In genomic region chr19:44903216-44903601, GRCh38 we compare ENCODE assay signal across 16 cellular contexts. TPM values are rescaled to one million over a fixed set of nuclear protein-coding genes. Genes with fewer than 3 reads are reported as not detected.
"Had no signal": no experiment of that assay in that cellular context is flagged by ENCODE, and none has a peak within 500 bp of the region (broad histone marks: within the 10 kb centered on the region; RNA-seq: fewer than 3 reads in every experiment).

No MANE protein-coding gene starts in this region.

- H3K27me3 Mint-ChIP-seq: progenitor cell of endocrine pancreas had no signal

- H3K27ac ChIP-seq: brain microvascular endothelial cell, esophagus squamous epithelium, sigmoid colon, stomach, thyroid gland, vagina, VCaP had no signal

- DNase-seq: esophagus squamous epithelium, occipital lobe had no signal

- H3K9me3 Mint-ChIP-seq: activated naive CD4-positive, alpha-beta T cell treated with anti-CD3 and anti-CD28 coated beads, Interleukin-2, amount 50 U/mL, for 24 hours; memory B cell; natural killer cell; T-cell had no signal

- H3K36me3 Mint-ChIP-seq: natural killer cell had no signal

- H3K27me3 ChIP-seq: vagina had no signal

- H3K4me3 ChIP-seq: esophagus squamous epithelium, sigmoid colon, stomach, thyroid gland, vagina had no signal

- H3K4me3 Mint-ChIP-seq: activated CD8-positive, alpha-beta T cell treated with anti-CD3 and anti-CD28 coated beads, Interleukin-2, amount 10 ng/mL, durations not matched to agents 7 days and 5 days; activated naive CD4-positive, alpha-beta T cell treated with anti-CD3 and anti-CD28 coated beads, Interleukin-2, amount 50 U/mL, for 24 hours; memory B cell; T-cell had no signal

- H3K9me3 ChIP-seq: esophagus squamous epithelium, sigmoid colon, stomach, thyroid gland, vagina had no signal

- H3K27ac Mint-ChIP-seq: activated CD8-positive, alpha-beta T cell treated with anti-CD3 and anti-CD28 coated beads, Interleukin-2, amount 10 ng/mL, durations not matched to agents 7 days and 5 days; memory B cell; natural killer cell; progenitor cell of endocrine pancreas; T-cell had no signal

RNA-seq across cellular contexts. Expression of gene APOC1, which starts 11.2 kb away (rescaled TPM):
- total RNA-seq: activated CD8-positive, alpha-beta T cell treated with anti-CD3 and anti-CD28 coated beads, Interleukin-2, amount 10 ng/mL, durations not matched to agents 7 days and 5 days; natural killer cell had no signal

RNA-seq across cellular contexts. Expression of gene APOC4, which starts 38.8 kb away (rescaled TPM):
- total RNA-seq: activated CD8-positive, alpha-beta T cell treated with anti-CD3 and anti-CD28 coated beads, Interleukin-2, amount 10 ng/mL, durations not matched to agents 7 days and 5 days; cerebellum; esophagus squamous epithelium; mucosa of gallbladder; natural killer cell; occipital lobe; progenitor cell of endocrine pancreas; sigmoid colon; stomach; T-cell; thyroid gland; vagina had no signal
- polyA plus RNA-seq: sigmoid colon had no signal

RNA-seq across cellular contexts. Expression of gene APOC2, which starts 42.6 kb away (rescaled TPM):
- total RNA-seq: activated CD8-positive, alpha-beta T cell treated with anti-CD3 and anti-CD28 coated beads, Interleukin-2, amount 10 ng/mL, durations not matched to agents 7 days and 5 days; natural killer cell; progenitor cell of endocrine pancreas; sigmoid colon; vagina had no signal
